Comparison of ENCODE assay signal across 23 cellular contexts in the genomic region with DNA sequence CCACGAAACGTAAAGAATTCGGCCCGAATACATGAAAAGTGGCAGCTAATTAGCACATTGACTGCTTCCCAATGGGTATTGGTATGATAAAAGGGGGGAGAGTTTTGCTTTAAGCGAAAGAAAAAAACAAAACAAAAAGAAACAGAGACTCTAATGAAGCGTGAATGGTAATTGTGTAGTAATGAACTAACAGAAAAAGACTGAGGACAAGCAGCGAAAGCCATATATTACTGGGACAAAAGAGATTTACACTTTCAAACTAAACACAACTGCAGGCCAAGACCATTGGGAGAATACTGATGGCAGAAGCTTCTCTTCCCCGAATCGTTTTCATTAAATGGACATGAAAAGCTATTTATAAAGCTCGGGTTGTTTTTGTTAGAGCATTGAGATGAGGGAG. TPM values are rescaled to one million over a fixed set of nuclear protein-coding genes. Genes with fewer than 3 reads are reported as not detected.
DNase-seq lines count a peak whose midpoint lies in the region; ATAC-seq and TF ChIP-seq lines count a peak whose summit lies in the region.
"Had no signal": no experiment of that assay in that cellular context is flagged by ENCODE, and none has a peak within 500 bp of the region (broad histone marks: within the 10 kb centered on the region; RNA-seq: fewer than 3 reads in every experiment).

No MANE protein-coding gene starts in this region.

- no peaks in the 10 kb centered on the region for H3K36me3 ChIP-seq in iPS-20b (ENCODE audit: insufficient read depth, low read depth, low read length)
- H3K36me3 ChIP-seq: ascending aorta, tibial nerve had no signal

- intact Hi-C loops in lower leg skin (cut with DNase I; ENCODE audit: low total_unique reads), result no loop called here

- peak overlapping the region; percentile 80 to 85 for H3K4me3 Mint-ChIP-seq in stimulated activated naive CD8-positive, alpha-beta T cell treated with anti-CD3 and anti-CD28 coated beads, Interleukin-15, amount 100 ng/mL, for 72 hours
- H3K4me3 Mint-ChIP-seq in WTC11, result peak overlapping the region; percentile 89

- CTCF ChIA-PET in WTC11 (lab: Charles Lee), result interaction anchor here (1.4 to 2.0 kb wide), 3 partner anchors 25 to 133 kb away, joined by 3 to 19 read pairs (median 14); no protein-coding TSS in a partner anchor

- ATAC-seq in stimulated activated naive CD8-positive, alpha-beta T cell treated with anti-CD3 and anti-CD28 coated beads, Interleukin-15, amount 100 ng/mL, for 72 hours, result no peak
- no peak for ATAC-seq in stimulated activated naive CD8-positive, alpha-beta T cell treated with anti-CD3 and anti-CD28 coated beads, Interleukin-15, Interleukin-2, amounts not matched to agents 100 U/mL and 50 U/mL, for 24 hours
- ATAC-seq in WTC11 (no peak), GM19324 (IDR thresholded peaks at IDR 0.05; ENCODE audit: low FRiP score, unreplicated experiment) (no peak)

- POLR2A ChIA-PET in WTC11 (lab: Charles Lee), result no interaction called here

- H3K4me1 ChIP-seq in iPS-20b (ENCODE audit: insufficient read depth, low read length), result peaks cover 44% of the 10 kb centered on the region
- H3K4me1 ChIP-seq: parathyroid adenoma had no signal

- DNase-seq in stimulated activated naive CD8-positive, alpha-beta T cell treated with anti-CD3 and anti-CD28 coated beads, Interleukin-15, amount 100 ng/mL, for 72 hours, result no peak
- DNase-seq in stimulated activated naive CD8-positive, alpha-beta T cell treated with anti-CD3 and anti-CD28 coated beads, Interleukin-15, Interleukin-2, amounts not matched to agents 100 U/mL and 50 U/mL, for 24 hours, result no peak
- DNase-seq in WTC11 (ENCODE audit: low spot score) (no peak), lower leg skin (ENCODE audit: low spot score in 2 of 2) (no peak), SHP77 treated with DMSO at 0.1 percent for 48 hours (lab: John Stamatoyannopoulos, UW) (no peak)
- no peak for DNase-seq in stimulated activated CD4-positive, alpha-beta T cell treated with anti-CD3 and anti-CD28 coated beads, Interleukin-4, amount 100 ng/mL, for 1 hour
- DNase-seq: activated effector memory CD4-positive, alpha-beta T cell treated with Interleukin-2 at 50 U/mL for 16 hours; EL; NCI-H1436; NCI-H2171 treated with DMSO at 0.1 percent for 48 hours; Right ventricle myocardium superior; stimulated activated naive CD4-positive, alpha-beta T cell treated with Interleukin-2 at 50 U/mL for 16 hours had no signal

- H3K4me3 ChIP-seq in iPS-20b (ENCODE audit: low read length), result peak overlapping the region; percentile 77
- H3K4me3 ChIP-seq in lower leg skin (ENCODE audit: low read depth, poor library complexity, severe bottlenecking), result no peak overlapping the region
- H3K4me3 ChIP-seq: ascending aorta had no signal

- TF ChIP-seq CTCF in WTC11 (IDR thresholded peaks at IDR 0.05), result no peak
- no peak for TF ChIP-seq CTCF in lower leg skin (IDR thresholded peaks at IDR 0.05)

- no peaks in the 10 kb centered on the region for H3K36me3 Mint-ChIP-seq in WTC11

- H3K27ac ChIP-seq in iPS-20b (ENCODE audit: low read length), result no peak overlapping the region
- H3K27ac ChIP-seq: ascending aorta, parathyroid adenoma, tibial nerve, VCaP had no signal

- no peak overlapping the region for H3K27ac Mint-ChIP-seq in stimulated activated naive CD8-positive, alpha-beta T cell treated with anti-CD3 and anti-CD28 coated beads, Interleukin-15, amount 100 ng/mL, for 72 hours
- no peak overlapping the region for H3K27ac Mint-ChIP-seq in WTC11

- peaks cover 48% of the 10 kb centered on the region for H3K4me1 Mint-ChIP-seq in stimulated activated naive CD8-positive, alpha-beta T cell treated with anti-CD3 and anti-CD28 coated beads, Interleukin-15, amount 100 ng/mL, for 72 hours
- H3K4me1 Mint-ChIP-seq in WTC11, result peaks cover 69% of the 10 kb centered on the region

- H3K9ac ChIP-seq in iPS-20b (ENCODE audit: low read depth, low read length), result no peak overlapping the region
- H3K9ac ChIP-seq: parathyroid adenoma had no signal

- peaks cover 84% of the 10 kb centered on the region for H3K27me3 Mint-ChIP-seq in stimulated activated naive CD8-positive, alpha-beta T cell treated with anti-CD3 and anti-CD28 coated beads, Interleukin-15, amount 100 ng/mL, for 72 hours
- peaks cover 96% of the 10 kb centered on the region for H3K27me3 Mint-ChIP-seq in WTC11 (ENCODE audit: low read depth)

- 12 to 15% methylated on average over 10 of the region's 10 CpGs for WGBS in lower leg skin, 2 donors

- no peak for TF ChIP-seq POLR2A in lower leg skin (IDR thresholded peaks at IDR 0.05)

- H3K27me3 ChIP-seq in iPS-20b (ENCODE audit: insufficient read depth, low read length), result peaks cover 100% of the 10 kb centered on the region

- H3K9me3 Mint-ChIP-seq in stimulated activated naive CD8-positive, alpha-beta T cell treated with anti-CD3 and anti-CD28 coated beads, Interleukin-15, amount 100 ng/mL, for 72 hours, result peaks cover 5 to 8% of the 10 kb centered on the region in 2 donors
- H3K9me3 Mint-ChIP-seq in WTC11, result no peaks in the 10 kb centered on the region

- H3K9me3 ChIP-seq in iPS-20b (ENCODE audit: insufficient read depth, low read depth, low read length), result no peaks in the 10 kb centered on the region; the same call in 1 of the 2 replicates
- H3K9me3 ChIP-seq: ascending aorta had no signal

TF ChIP-seq in WTC11, 78 proteins besides CTCF, POLR2A, EP300 and RAD21:
- TF ChIP-seq, protein P1, sequence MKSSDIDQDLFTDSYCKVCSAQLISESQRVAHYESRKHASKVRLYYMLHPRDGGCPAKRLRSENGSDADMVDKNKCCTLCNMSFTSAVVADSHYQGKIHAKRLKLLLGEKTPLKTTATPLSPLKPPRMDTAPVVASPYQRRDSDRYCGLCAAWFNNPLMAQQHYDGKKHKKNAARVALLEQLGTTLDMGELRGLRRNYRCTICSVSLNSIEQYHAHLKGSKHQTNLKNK (CRISPR knock-in tag; IDR thresholded peaks at IDR 0.05), result no peak
- TF ChIP-seq ATF1 (CRISPR knock-in tag; IDR thresholded peaks at IDR 0.05), result no peak
- TF ChIP-seq ELF4 (CRISPR knock-in tag; IDR thresholded peaks at IDR 0.05; ENCODE audit: low read depth), result no peak
- no peak for TF ChIP-seq GRHL2 (CRISPR knock-in tag; IDR thresholded peaks at IDR 0.05; ENCODE audit: insufficient replicate concordance, severe bottlenecking)
- no peak for TF ChIP-seq IRF2 (CRISPR knock-in tag; IDR thresholded peaks at IDR 0.05; ENCODE audit: borderline replicate concordance, low read depth)
- TF ChIP-seq, protein P2, sequence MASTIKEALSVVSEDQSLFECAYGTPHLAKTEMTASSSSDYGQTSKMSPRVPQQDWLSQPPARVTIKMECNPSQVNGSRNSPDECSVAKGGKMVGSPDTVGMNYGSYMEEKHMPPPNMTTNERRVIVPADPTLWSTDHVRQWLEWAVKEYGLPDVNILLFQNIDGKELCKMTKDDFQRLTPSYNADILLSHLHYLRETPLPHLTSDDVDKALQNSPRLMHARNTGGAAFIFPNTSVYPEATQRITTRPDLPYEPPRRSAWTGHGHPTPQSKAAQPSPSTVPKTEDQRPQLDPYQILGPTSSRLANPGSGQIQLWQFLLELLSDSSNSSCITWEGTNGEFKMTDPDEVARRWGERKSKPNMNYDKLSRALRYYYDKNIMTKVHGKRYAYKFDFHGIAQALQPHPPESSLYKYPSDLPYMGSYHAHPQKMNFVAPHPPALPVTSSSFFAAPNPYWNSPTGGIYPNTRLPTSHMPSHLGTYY (CRISPR knock-in tag; IDR thresholded peaks at IDR 0.05), result no peak
- no peak for TF ChIP-seq TCF7 (CRISPR knock-in tag; IDR thresholded peaks at IDR 0.05; ENCODE audit: low read depth)
- TF ChIP-seq NFYB (CRISPR knock-in tag; conservative IDR thresholded peaks at IDR 0.05; ENCODE audit: low read depth), result no peak
- TF ChIP-seq CREM (CRISPR knock-in tag; IDR thresholded peaks at IDR 0.05), result no peak
- TF ChIP-seq JAZF1 (CRISPR knock-in tag; IDR thresholded peaks at IDR 0.05), result no peak
- no peak for TF ChIP-seq CREB1 (CRISPR knock-in tag; IDR thresholded peaks at IDR 0.05)
- TF ChIP-seq, protein P3, sequence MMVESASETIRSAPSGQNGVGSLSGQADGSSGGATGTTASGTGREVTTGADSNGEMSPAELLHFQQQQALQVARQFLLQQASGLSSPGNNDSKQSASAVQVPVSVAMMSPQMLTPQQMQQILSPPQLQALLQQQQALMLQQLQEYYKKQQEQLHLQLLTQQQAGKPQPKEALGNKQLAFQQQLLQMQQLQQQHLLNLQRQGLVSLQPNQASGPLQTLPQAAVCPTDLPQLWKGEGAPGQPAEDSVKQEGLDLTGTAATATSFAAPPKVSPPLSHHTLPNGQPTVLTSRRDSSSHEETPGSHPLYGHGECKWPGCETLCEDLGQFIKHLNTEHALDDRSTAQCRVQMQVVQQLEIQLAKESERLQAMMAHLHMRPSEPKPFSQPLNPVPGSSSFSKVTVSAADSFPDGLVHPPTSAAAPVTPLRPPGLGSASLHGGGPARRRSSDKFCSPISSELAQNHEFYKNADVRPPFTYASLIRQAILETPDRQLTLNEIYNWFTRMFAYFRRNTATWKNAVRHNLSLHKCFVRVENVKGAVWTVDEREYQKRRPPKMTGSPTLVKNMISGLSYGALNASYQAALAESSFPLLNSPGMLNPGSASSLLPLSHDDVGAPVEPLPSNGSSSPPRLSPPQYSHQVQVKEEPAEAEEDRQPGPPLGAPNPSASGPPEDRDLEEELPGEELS (CRISPR knock-in tag; IDR thresholded peaks at IDR 0.05), result no peak
- no peak for TF ChIP-seq PRRX2 (CRISPR knock-in tag; IDR thresholded peaks at IDR 0.05)
- TF ChIP-seq, protein P4, sequence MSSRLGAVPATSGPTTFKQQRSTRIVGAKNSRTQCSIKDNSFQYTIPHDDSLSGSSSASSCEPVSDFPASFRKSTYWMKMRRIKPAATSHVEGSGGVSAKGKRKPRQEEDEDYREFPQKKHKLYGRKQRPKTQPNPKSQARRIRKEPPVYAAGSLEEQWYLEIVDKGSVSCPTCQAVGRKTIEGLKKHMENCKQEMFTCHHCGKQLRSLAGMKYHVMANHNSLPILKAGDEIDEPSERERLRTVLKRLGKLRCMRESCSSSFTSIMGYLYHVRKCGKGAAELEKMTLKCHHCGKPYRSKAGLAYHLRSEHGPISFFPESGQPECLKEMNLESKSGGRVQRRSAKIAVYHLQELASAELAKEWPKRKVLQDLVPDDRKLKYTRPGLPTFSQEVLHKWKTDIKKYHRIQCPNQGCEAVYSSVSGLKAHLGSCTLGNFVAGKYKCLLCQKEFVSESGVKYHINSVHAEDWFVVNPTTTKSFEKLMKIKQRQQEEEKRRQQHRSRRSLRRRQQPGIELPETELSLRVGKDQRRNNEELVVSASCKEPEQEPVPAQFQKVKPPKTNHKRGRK (CRISPR knock-in tag; IDR thresholded peaks at IDR 0.05; ENCODE audit: borderline replicate concordance), result no peak

RNA-seq across cellular contexts. Expression of a gene that starts 2.5 kb away (rescaled TPM):
- total RNA-seq in WTC11 (2021), result 0.14 to 0.24 TPM (median 0.14 TPM) in 3 replicates
- total RNA-seq in lower leg skin, result not detected
- total RNA-seq: ascending aorta, cerebellum, fibroblast of lung, liver, MCF 10A, Right ventricle myocardium superior, sciatic nerve, tibial nerve had no signal
